21 cellular contexts compared by ENCODE assay signal in genomic region chr20:45908086-45908485, GRCh38. TPM values are rescaled to one million over a fixed set of nuclear protein-coding genes. Genes with fewer than 3 reads are reported as not detected.
DNase-seq lines count a peak whose midpoint lies in the region; ATAC-seq, FAIRE-seq and TF ChIP-seq lines count a peak whose summit lies in the region.
"Had no signal": no experiment of that assay in that cellular context is flagged by ENCODE, and none has a peak within 500 bp of the region (broad histone marks: within the 10 kb centered on the region; RNA-seq: fewer than 3 reads in every experiment).

No MANE protein-coding gene starts in this region.

- H3K9me3 ChIP-seq in A549 = no peaks in the 10 kb centered on the region
- no peaks in the 10 kb centered on the region for H3K9me3 ChIP-seq in neural progenitor cell (ENCODE audit: low read depth)
- H3K9me3 ChIP-seq: BE2C had no signal

- no peak for TF ChIP-seq POLR2A in A549 (IDR thresholded peaks at IDR 0.05; ENCODE audit: low read length)

- TF ChIP-seq CTCF in A549 (IDR thresholded peaks at IDR 0.05) (no peak), endothelial cell (IDR thresholded peaks at IDR 0.05; ENCODE audit: unreplicated experiment) (no peak), neural progenitor cell (IDR thresholded peaks at IDR 0.05) (no peak)

- no peak overlapping the region for H3K27ac ChIP-seq in A549
- H3K27ac ChIP-seq in neural progenitor cell = no peak overlapping the region

- H3K9me3 Mint-ChIP-seq in IgD-negative memory B cell (peaks cover 0 to 1% (median 0%) of the 10 kb centered on the region in 3 donors), endothelial cell (ENCODE audit: unreplicated experiment) (no peaks in the 10 kb centered on the region), neural progenitor cell (no peaks in the 10 kb centered on the region)
- H3K9me3 Mint-ChIP-seq: CD4-positive, CD25-positive, alpha-beta regulatory T cell; CD8-positive, alpha-beta memory T cell; H9 had no signal

- POLR2A ChIA-PET in A549 (lab: Yijun Ruan, JAX) = no interaction called here

- FAIRE-seq in A549 (lab: Jason Lieb, UNC) = no peak
- FAIRE-seq: GM12878, H1 had no signal

- CTCF ChIA-PET in A549 (lab: Yijun Ruan, JAX) = interaction anchor here (0.7 to 1.2 kb wide), 2 partner anchors 50 to 63 kb away, joined by 3 read pairs; no protein-coding TSS in a partner anchor

- H3K4me3 Mint-ChIP-seq in IgD-negative memory B cell (no peak overlapping the region), endothelial cell (ENCODE audit: unreplicated experiment) (peak overlapping the region; percentile 14), neural progenitor cell (peak overlapping the region; percentile 44)

- ATAC-seq in A549 = no peak
- ATAC-seq: GM12878 had no signal

- no peak for TF ChIP-seq EP300 in A549 (IDR thresholded peaks at IDR 0.05)

- peaks cover 9% of the 10 kb centered on the region for H3F3A ChIP-seq in neural progenitor cell (ENCODE audit: low read depth)

- no peak overlapping the region for H3K9ac ChIP-seq in neural progenitor cell

- no peak overlapping the region for H3K4me3 ChIP-seq in A549
- no peak overlapping the region for H3K4me3 ChIP-seq in neural progenitor cell
- H3K4me3 ChIP-seq: GM12878 had no signal

- H3K4me1 Mint-ChIP-seq in IgD-negative memory B cell = peaks cover 5 to 16% (median 11%) of the 10 kb centered on the region in 3 donors
- peaks cover 3% of the 10 kb centered on the region for H3K4me1 Mint-ChIP-seq in endothelial cell (ENCODE audit: unreplicated experiment)
- H3K4me1 Mint-ChIP-seq in neural progenitor cell = peaks cover 23% of the 10 kb centered on the region

- peaks cover 7% of the 10 kb centered on the region for H3K79me2 ChIP-seq in neural progenitor cell (ENCODE audit: low read depth)

- H3K27me3 ChIP-seq in neural progenitor cell = peaks cover 4% of the 10 kb centered on the region
- H3K27me3 ChIP-seq: BE2C had no signal

- H3K36me3 Mint-ChIP-seq in IgD-negative memory B cell (peaks cover 5% of the 10 kb centered on the region), endothelial cell (ENCODE audit: low read depth, unreplicated experiment) (peaks cover 15% of the 10 kb centered on the region), neural progenitor cell (peaks cover 20% of the 10 kb centered on the region)
- H3K36me3 Mint-ChIP-seq: CD4-positive, CD25-positive, alpha-beta regulatory T cell; CD8-positive, alpha-beta memory T cell had no signal

- no peaks in the 10 kb centered on the region for H3K36me3 ChIP-seq in neural progenitor cell

- DNase-seq in A549 (ENCODE audit: low read depth in 1 of 2, low spot score in 1 of 2) (no peak), endothelial cell (ENCODE audit: low spot score) (no peak), neural progenitor cell (ENCODE audit: low spot score) (no peak), amygdala (lab: John Stamatoyannopoulos, UW) (no peak), NCI-H128 (lab: John Stamatoyannopoulos, UW; ENCODE audit: unreplicated experiment) (no peak), NCI-H187 treated with DMSO at 0.1 percent for 48 hours (lab: John Stamatoyannopoulos, UW) (no peak)
- DNase-seq: 8988T; BE2C; C1 segment of cervical spinal cord; CD4-positive, CD25-positive, alpha-beta regulatory T cell; CD8-positive, alpha-beta memory T cell; COR-L47; DMS 273 treated with DMSO at 0.1 percent for 48 hours; DMS53; DND-41; EL; H9 had no signal

- 99% methylated on average over 2 of the region's 2 CpGs for WGBS in A549 (ENCODE audit: missing lambda C conversion rate)

- H3K27ac Mint-ChIP-seq in IgD-negative memory B cell (peak overlapping the region in 2 of 3 donors; percentile 46 to 62), endothelial cell (ENCODE audit: unreplicated experiment) (no peak overlapping the region), neural progenitor cell (peak overlapping the region; percentile 30)
- H3K27ac Mint-ChIP-seq: H9 had no signal

- no peak for TF ChIP-seq RAD21 in A549 (conservative IDR thresholded peaks at IDR 0.05 in 1 of 2, IDR thresholded peaks at IDR 0.05 in 1 of 2)

- no peaks in the 10 kb centered on the region for H4K20me1 ChIP-seq in neural progenitor cell (ENCODE audit: low read depth)

- H2AFZ ChIP-seq in neural progenitor cell (replicated peaks) = no peak overlapping the region

- H3K27me3 Mint-ChIP-seq in IgD-negative memory B cell (peaks cover 3% of the 10 kb centered on the region), endothelial cell (ENCODE audit: unreplicated experiment) (peaks cover 10% of the 10 kb centered on the region), neural progenitor cell (ENCODE audit: insufficient read depth, low read depth) (peaks cover 5% of the 10 kb centered on the region)

- H3K4me2 ChIP-seq in A549 = no peak overlapping the region
- H3K4me2 ChIP-seq in neural progenitor cell = no peak overlapping the region

- H3K4me1 ChIP-seq in A549 (peaks cover 26% of the 10 kb centered on the region), neural progenitor cell (peaks cover 5% of the 10 kb centered on the region)
- H3K4me1 ChIP-seq: BE2C had no signal

TF ChIP-seq in A549, 52 proteins besides CTCF, POLR2A, EP300 and RAD21:
- no peak for TF ChIP-seq KDM1A (IDR thresholded peaks at IDR 0.05; ENCODE audit: low read depth)
- TF ChIP-seq ZFP36 (IDR thresholded peaks at IDR 0.05; ENCODE audit: borderline replicate concordance, partially characterized antibody) = peak; percentile 84

RNA-seq across cellular contexts. Expression of gene PLTP, which starts 3.9 kb away (rescaled TPM):
- 2.7 and 4.5 TPM in 2 replicates for polyA plus RNA-seq in A549 (2011; rRNA removed)
- 2.9 and 3.6 TPM in 2 replicates for polyA plus RNA-seq in A549 (2012; cell fraction: cytosol; rRNA removed)
- polyA plus RNA-seq in A549 (2012; cell fraction: nucleus; rRNA removed) = 2.3 and 3.2 TPM in 2 replicates
- polyA plus RNA-seq in A549 (2017; fragmentation: RNase III; extraction: RNeasy Plus Mini Kit Qiagen cat#74134 plus additional on column Dnase treatment) = 0.97 to 1.6 TPM (median 1.5 TPM) in 3 replicates
- polyA minus RNA-seq in A549 (2011; rRNA and poly(A)+ RNA removed) = 3.8 and 4.1 TPM in 2 replicates
- 1.3 TPM for polyA plus RNA-seq in IgD-negative memory B cell
- total RNA-seq in endothelial cell (ENCODE audit: unreplicated experiment) = 41.3 TPM
- total RNA-seq in neural progenitor cell (ENCODE audit: low replicate concordance) = 22.3 and 54.4 TPM in 2 replicates

RNA-seq across cellular contexts. Expression of gene CTSA, which starts 17.0 kb away (rescaled TPM):
- 53.1 and 61.2 TPM in 2 replicates for polyA plus RNA-seq in A549 (2011; rRNA removed)
- 81.6 and 94.7 TPM in 2 replicates for polyA plus RNA-seq in A549 (2012; cell fraction: cytosol; rRNA removed)
- 206 and 258 TPM in 2 replicates for polyA plus RNA-seq in A549 (2012; cell fraction: nucleus; rRNA removed)
- 76.4 to 95.6 TPM (median 93.2 TPM) in 3 replicates for polyA plus RNA-seq in A549 (2017; fragmentation: RNase III; extraction: RNeasy Plus Mini Kit Qiagen cat#74134 plus additional on column Dnase treatment)
- 109 and 139 TPM in 2 replicates for polyA minus RNA-seq in A549 (2011; rRNA and poly(A)+ RNA removed)
- polyA plus RNA-seq in IgD-negative memory B cell = 107 TPM
- 62.7 TPM for total RNA-seq in endothelial cell (ENCODE audit: unreplicated experiment)
- 15.1 and 30.9 TPM in 2 replicates for total RNA-seq in neural progenitor cell (ENCODE audit: low replicate concordance)

RNA-seq across cellular contexts. Expression of gene NEURL2, which starts 17.1 kb away (rescaled TPM):
- 0.56 and 0.57 TPM in 2 replicates for polyA plus RNA-seq in A549 (2011; rRNA removed)
- 0.89 and 1.4 TPM in 2 replicates for polyA plus RNA-seq in A549 (2012; cell fraction: cytosol; rRNA removed)
- polyA plus RNA-seq in A549 (2012; cell fraction: nucleus; rRNA removed) = 3.3 and 4.4 TPM in 2 replicates
- polyA plus RNA-seq in A549 (2017; fragmentation: RNase III; extraction: RNeasy Plus Mini Kit Qiagen cat#74134 plus additional on column Dnase treatment) = 1.4 to 1.6 TPM (median 1.4 TPM) in 3 replicates
- polyA minus RNA-seq in A549 (2011; rRNA and poly(A)+ RNA removed) = 0.58 and 2.5 TPM in 2 replicates
- 1.6 TPM for polyA plus RNA-seq in IgD-negative memory B cell
- total RNA-seq in endothelial cell (ENCODE audit: unreplicated experiment) = 3.6 TPM
- 0.24 and 1.2 TPM in 2 replicates for total RNA-seq in neural progenitor cell (ENCODE audit: low replicate concordance)

RNA-seq across cellular contexts. Expression of gene SPATA25, which starts 20.7 kb away (rescaled TPM):
- polyA plus RNA-seq in A549 (2011; rRNA removed) = 0.31 and 0.54 TPM in 2 replicates
- 0.52 and 0.89 TPM in 2 replicates for polyA plus RNA-seq in A549 (2012; cell fraction: cytosol; rRNA removed)
- 2.4 and 2.5 TPM in 2 replicates for polyA plus RNA-seq in A549 (2012; cell fraction: nucleus; rRNA removed)
- 0.59 to 1.3 TPM (median 0.77 TPM) in 3 replicates for polyA plus RNA-seq in A549 (2017; fragmentation: RNase III; extraction: RNeasy Plus Mini Kit Qiagen cat#74134 plus additional on column Dnase treatment)
- polyA minus RNA-seq in A549 (2011; rRNA and poly(A)+ RNA removed) = 0.73 TPM in 1 of 2 replicates, not detected in the other
- not detected for polyA plus RNA-seq in IgD-negative memory B cell
- total RNA-seq in endothelial cell (ENCODE audit: unreplicated experiment) = 0.62 TPM
- 0.43 and 0.54 TPM in 2 replicates for total RNA-seq in neural progenitor cell (ENCODE audit: low replicate concordance)
- total RNA-seq: G401 had no signal
- polyA plus RNA-seq: CD4-positive, CD25-positive, alpha-beta regulatory T cell; CD8-positive, alpha-beta memory T cell had no signal

RNA-seq across cellular contexts. Expression of gene PCIF1, which starts 26.4 kb away (rescaled TPM):
- polyA plus RNA-seq in A549 (2011; rRNA removed) (19.7 and 24.3 TPM in 2 replicates), A549 (2017; fragmentation: RNase III; extraction: RNeasy Plus Mini Kit Qiagen cat#74134 plus additional on column Dnase treatment) (18.7 to 21.6 TPM (median 21.4 TPM) in 3 replicates), IgD-negative memory B cell (98.9 TPM)
- 35.9 and 44.3 TPM in 2 replicates for polyA plus RNA-seq in A549 (2012; cell fraction: cytosol; rRNA removed)
- polyA plus RNA-seq in A549 (2012; cell fraction: nucleus; rRNA removed) = 42.9 and 44.2 TPM in 2 replicates
- 33.1 and 40.2 TPM in 2 replicates for polyA minus RNA-seq in A549 (2011; rRNA and poly(A)+ RNA removed)
- total RNA-seq in endothelial cell (ENCODE audit: unreplicated experiment) (34.8 TPM), neural progenitor cell (ENCODE audit: low replicate concordance) (9.5 and 24.5 TPM in 2 replicates)

Comparison
In these comparisons a context has a peak if more than half of its experiments do, and no peak if none do; other contexts are left out.
1. H3K4me3 Mint-ChIP-seq: peak in endothelial cell (single experiment) and neural progenitor cell (single experiment); none in IgD-negative memory B cell (0 of 4).